ENCODE assay signal across 9 cellular contexts in genomic region chr17:39867084-39867890, GRCh38. TPM values are rescaled to one million over a fixed set of nuclear protein-coding genes. Genes with fewer than 3 reads are reported as not detected.
A peak's percentile ranks its signal among the peaks of the same experiment; 100 is the strongest.
DNase-seq lines count a peak whose midpoint lies in the region; ATAC-seq and TF ChIP-seq lines count a peak whose summit lies in the region.
"Had no signal": no experiment of that assay in that cellular context is flagged by ENCODE, and none has a peak within 500 bp of the region (broad histone marks: within the 10 kb centered on the region; RNA-seq: fewer than 3 reads in every experiment).

No MANE protein-coding gene starts in this region.

- no peaks in the 10 kb centered on the region for H3K9me3 ChIP-seq in CD8-positive, alpha-beta T cell (ENCODE audit: low read length)

- H3K27ac ChIP-seq in CD8-positive, alpha-beta T cell (ENCODE audit: low read depth, low read length), result peak overlapping the region; percentile 53
- H3K27ac ChIP-seq: BLaER1 had no signal

- H3K4me1 ChIP-seq in CD8-positive, alpha-beta T cell (ENCODE audit: insufficient read depth, low read length), result peaks cover 41% of the 10 kb centered on the region

- H3K4me1 Mint-ChIP-seq in CD8-positive, alpha-beta T cell (ENCODE audit: low read depth), result peaks cover 43% of the 10 kb centered on the region

- H3K36me3 ChIP-seq in CD8-positive, alpha-beta T cell (ENCODE audit: insufficient read depth, low read length), result no peaks in the 10 kb centered on the region
- H3K36me3 ChIP-seq: BLaER1 had no signal

- H3K9me3 Mint-ChIP-seq in CD8-positive, alpha-beta T cell, result no peaks in the 10 kb centered on the region

- intact Hi-C loops in CD8-positive, alpha-beta T cell (cut with DNase I, micrococcal nuclease), result loop anchor here in 1 of 2 experiments (2.0 kb wide), 1 partner anchor 60 kb away; the partner anchor contains the start of genes LRRC3C and ORMDL3

- no peaks in the 10 kb centered on the region for H3K27me3 Mint-ChIP-seq in CD8-positive, alpha-beta T cell (ENCODE audit: low read depth)

- peaks cover 11% of the 10 kb centered on the region for H3K36me3 Mint-ChIP-seq in CD8-positive, alpha-beta T cell

- TF ChIP-seq CTCF in CD8-positive, alpha-beta T cell (IDR thresholded peaks at IDR 0.05), result no peak

- peak; percentile 27 for ATAC-seq in CD8-positive, alpha-beta T cell
- ATAC-seq in GM21576 (IDR thresholded peaks at IDR 0.05; ENCODE audit: unreplicated experiment), result peak; percentile 47

- H3K4me3 ChIP-seq in CD8-positive, alpha-beta T cell (ENCODE audit: low read depth, low read length), result peak overlapping the region; percentile 16
- H3K4me3 ChIP-seq: BLaER1 had no signal

- H3K27ac Mint-ChIP-seq in CD8-positive, alpha-beta T cell, result peak overlapping the region; percentile 95

- peak overlapping the region; percentile 76 for H3K4me3 Mint-ChIP-seq in CD8-positive, alpha-beta T cell

- DNase-seq in CD8-positive, alpha-beta T cell, result peak in 5 of 7 experiments; percentile 12 to 67 (median 37)
- peak; percentile 66 for DNase-seq in RPMI8226
- peak; percentile 52 for DNase-seq in effector CD4-positive, alpha-beta T cell
- no peak for DNase-seq in GOT3 (lab: John Stamatoyannopoulos, UW)
- no peak for DNase-seq in medulla oblongata (ENCODE audit: extremely low spot score)
- no peak for DNase-seq in HPDE6-E6E7 (ENCODE audit: extremely low spot score)
- no peak for DNase-seq in cortex of kidney (lab: John Stamatoyannopoulos, UW)

- CTCF ChIA-PET in CD8-positive, alpha-beta T cell (lab: Charles Lee), result no interaction called here

- POLR2A ChIA-PET in CD8-positive, alpha-beta T cell (lab: Charles Lee), result no interaction called here

- H3K27me3 ChIP-seq in CD8-positive, alpha-beta T cell (ENCODE audit: insufficient read depth, low read length), result no peaks in the 10 kb centered on the region

RNA-seq across cellular contexts. Expression of gene ZPBP2, which starts 0.7 kb away (rescaled TPM):
- not detected for total RNA-seq in CD8-positive, alpha-beta T cell

RNA-seq across cellular contexts. Expression of gene IKZF3, which starts 3.2 kb away (rescaled TPM):
- 10 to 100 TPM; 57.3 to 59.8 TPM for total RNA-seq in CD8-positive, alpha-beta T cell

RNA-seq across cellular contexts. Expression of gene GSDMB, which starts 51.1 kb away (rescaled TPM):
- 10 to 100 TPM; 25.3 to 25.4 TPM for total RNA-seq in CD8-positive, alpha-beta T cell

Comparison
In these comparisons a context has a peak if more than half of its experiments do, and no peak if none do; other contexts are left out.
1. DNase-seq: peak in CD8-positive, alpha-beta T cell (5 of 7), RPMI8226 (single experiment) and effector CD4-positive, alpha-beta T cell (single experiment); none in GOT3 (single experiment), medulla oblongata (single experiment), HPDE6-E6E7 (single experiment) and cortex of kidney (single experiment).